ENCODE assay signal across 8 cellular contexts in the genomic region with DNA sequence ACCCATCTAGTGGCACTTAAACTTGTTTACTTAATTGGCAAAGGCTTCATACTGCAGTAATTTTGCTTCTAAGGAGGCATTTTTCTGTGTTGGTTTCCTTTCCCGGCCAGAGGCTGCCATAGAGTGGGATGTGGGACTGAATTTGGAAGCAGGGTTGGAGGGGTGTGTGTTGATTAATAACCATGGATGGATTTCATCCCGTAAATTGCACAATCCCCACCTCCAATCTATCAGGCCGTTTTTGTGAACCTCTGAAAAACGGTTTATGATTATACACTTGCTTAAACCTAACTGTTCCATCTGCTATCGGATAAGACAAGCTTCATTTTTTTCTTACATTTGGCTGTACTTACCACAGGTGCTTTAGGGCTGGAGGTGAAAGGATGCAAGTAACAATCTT. TPM values are rescaled to one million over a fixed set of nuclear protein-coding genes. Genes with fewer than 3 reads are reported as not detected.
A peak's percentile ranks its signal among the peaks of the same experiment; 100 is the strongest.
DNase-seq lines count a peak whose midpoint lies in the region; ATAC-seq and TF ChIP-seq lines count a peak whose summit lies in the region.

No MANE protein-coding gene starts in this region.

- no peak for TF ChIP-seq POLR2A in IMR-90 (IDR thresholded peaks at IDR 0.05; ENCODE audit: low read depth, low read length)

- peaks cover 21 to 66% (median 63%) of the 10 kb centered on the region in 4 donors for H3K4me1 Mint-ChIP-seq in naive thymus-derived CD8-positive, alpha-beta T cell

- no peak overlapping the region for H2AK5ac ChIP-seq in IMR-90 (ENCODE audit: low read depth, low read length)

- H3K27me3 ChIP-seq in BE2C: no peaks in the 10 kb centered on the region
- no peaks in the 10 kb centered on the region for H3K27me3 ChIP-seq in IMR-90 (ENCODE audit: control insufficient read depth, insufficient read depth, low read length)

- H3K27ac Mint-ChIP-seq in naive thymus-derived CD8-positive, alpha-beta T cell: peak overlapping the region in 6 of 10 donors; percentile 93 to 97 (median 95)

- no peak overlapping the region for H3K18ac ChIP-seq in IMR-90 (ENCODE audit: low read depth, low read length)

- H2BK5ac ChIP-seq in IMR-90 (ENCODE audit: low read depth, low read length, poor library complexity, severe bottlenecking): no peak overlapping the region

- no peak overlapping the region for H2AK9ac ChIP-seq in IMR-90 (replicated peaks; ENCODE audit: low read depth, low read length, poor library complexity)

- CTCF ChIA-PET in IMR-90 (lab: Yijun Ruan, JAX): no interaction called here

- peak overlapping the region; percentile 82; the same call in 1 of the 2 replicates for H3K23ac ChIP-seq in IMR-90 (ENCODE audit: low read depth, low read length)

- H3K9me1 ChIP-seq in IMR-90 (ENCODE audit: insufficient read depth, low read length): no peaks in the 10 kb centered on the region

- H3K36me3 Mint-ChIP-seq in naive thymus-derived CD8-positive, alpha-beta T cell: peaks cover 2 to 11% (median 4%) of the 10 kb centered on the region in 3 donors

- H3K36me3 ChIP-seq in BE2C (no peaks in the 10 kb centered on the region; the same call in none of the 2 replicates), IMR-90 (ENCODE audit: control insufficient read depth, insufficient read depth, low read length) (no peaks in the 10 kb centered on the region)

- TF ChIP-seq RAD21 in IMR-90 (IDR thresholded peaks at IDR 0.05; ENCODE audit: low read length): no peak

- peak overlapping the region; percentile 88 for H3K14ac ChIP-seq in IMR-90 (replicated peaks; ENCODE audit: low read depth, low read length)

- no peak for ATAC-seq in IMR-90 (ENCODE audit: low read depth)
- no peak for ATAC-seq in naive thymus-derived CD8-positive, alpha-beta T cell
- ATAC-seq in HG03469 (IDR thresholded peaks at IDR 0.05; ENCODE audit: unreplicated experiment): no peak

- peak overlapping the region; percentile 2; the same call in 1 of the 2 replicates for H3K4ac ChIP-seq in IMR-90 (ENCODE audit: low read depth, low read length)

- peak overlapping the region; percentile 71; the same call in 1 of the 2 replicates for H3K9ac ChIP-seq in IMR-90 (ENCODE audit: low read depth, low read length)

- H2BK15ac ChIP-seq in IMR-90 (ENCODE audit: low read depth, low read length): no peak overlapping the region

- H3K4me3 ChIP-seq in BE2C (ENCODE audit: low read depth, low read length) (peak overlapping the region; percentile 89), IMR-90 (ENCODE audit: insufficient read depth, low read depth, low read length) (peak overlapping the region; percentile 81), choroid plexus epithelial cell (ENCODE audit: low read depth, low read length) (peak overlapping the region; percentile 80)

- DNase-seq in BE2C: no peak
- no peak for DNase-seq in IMR-90
- DNase-seq in choroid plexus epithelial cell (ENCODE audit: low read depth): no peak
- DNase-seq in naive thymus-derived CD8-positive, alpha-beta T cell: no peak
- DNase-seq in HuH-7 (ENCODE audit: low spot score): no peak
- no peak for DNase-seq in NCI-H446 (lab: John Stamatoyannopoulos, UW)
- DNase-seq in KG1 (lab: John Stamatoyannopoulos, UW): no peak

- no peaks in the 10 kb centered on the region for H3K9me3 Mint-ChIP-seq in naive thymus-derived CD8-positive, alpha-beta T cell

- no peak overlapping the region for H2BK20ac ChIP-seq in IMR-90 (ENCODE audit: low read depth, low read length)

- H2AFZ ChIP-seq in IMR-90 (replicated peaks; ENCODE audit: low read length, poor library complexity): no peak overlapping the region

- peak overlapping the region in 1 of 2 experiments; percentile 82; a peak in 2 of 4 replicates for H4K8ac ChIP-seq in IMR-90 (ENCODE audit: low read depth in 2 of 2, low read length in 2 of 2)

- no peak for TF ChIP-seq CTCF in BE2C (IDR thresholded peaks at IDR 0.05; ENCODE audit: low read depth, low read length)
- TF ChIP-seq CTCF in IMR-90 (conservative IDR thresholded peaks at IDR 0.05; ENCODE audit: low read depth, low read length): no peak
- no peak for TF ChIP-seq CTCF in choroid plexus epithelial cell (conservative IDR thresholded peaks at IDR 0.05; ENCODE audit: low read depth, low read length)

- H4K20me1 ChIP-seq in IMR-90 (ENCODE audit: insufficient read depth, low read length): no peaks in the 10 kb centered on the region

- no peak overlapping the region for H4K91ac ChIP-seq in IMR-90 (ENCODE audit: insufficient read depth, low read depth, low read length)

- peak overlapping the region; percentile 17; the same call in 1 of the 2 replicates for H4K5ac ChIP-seq in IMR-90 (ENCODE audit: low read depth, low read length)

- H3K4me2 ChIP-seq in IMR-90 (ENCODE audit: low read depth, low read length): peak overlapping the region; percentile 88

- no TSS peak for BruUV-seq in IMR-90 (replicated peaks; lab: Mats Ljungman, UMichigan)

- H3K9me3 ChIP-seq in BE2C (no peaks in the 10 kb centered on the region), IMR-90 (ENCODE audit: control insufficient read depth, insufficient read depth, low read length) (no peaks in the 10 kb centered on the region)

- no peak overlapping the region; the same call in 1 of the 2 replicates for H3K56ac ChIP-seq in IMR-90 (ENCODE audit: extremely low read depth, insufficient read depth, low read length)

- WGBS in IMR-90 (ENCODE audit: extremely low coverage in 2 of 2, insufficient read length in 1 of 2), 2 experiments: no CpG with 5 or more reads among the region's 5 CpGs

- POLR2A ChIA-PET in IMR-90 (lab: Charles Lee; ENCODE audit: unreplicated experiment): no interaction called here
- POLR2A ChIA-PET in naive thymus-derived CD8-positive, alpha-beta T cell (lab: Charles Lee): interaction anchor here (0.6 to 1.2 kb wide), 2 partner anchors 35 to 101 kb away, joined by 3 to 4 read pairs; a partner anchor contains a TSS

- H3K4me3 Mint-ChIP-seq in naive thymus-derived CD8-positive, alpha-beta T cell: peak overlapping the region; percentile 88 to 99 (median 97)

- H3K79me1 ChIP-seq in IMR-90 (ENCODE audit: low read depth in 1 of 2, low read length in 2 of 2): peaks cover 15 to 71% of the 10 kb centered on the region in 2 experiments

- H2BK120ac ChIP-seq in IMR-90 (ENCODE audit: low read depth, low read length): no peak overlapping the region

- no peaks in the 10 kb centered on the region for H3K27me3 Mint-ChIP-seq in naive thymus-derived CD8-positive, alpha-beta T cell

- dilution Hi-C loops in IMR-90 (cut with HindIII; ENCODE audit: low sequenced_read_pairs, unreplicated experiment): no loop called here

- intact Hi-C loops in IMR-90 (cut with micrococcal nuclease): loop anchor here (10.0 kb wide), 1 partner anchor 108 kb away; no protein-coding TSS in a partner anchor

- in situ Hi-C loops in IMR-90 (cut with MboI; ENCODE audit: low sequenced_read_pairs): no loop called here

- H3K4me1 ChIP-seq in BE2C (no peaks in the 10 kb centered on the region; the same call in 1 of the 2 replicates), IMR-90 (ENCODE audit: control insufficient read depth, insufficient read depth, low read length) (peaks cover 6% of the 10 kb centered on the region; the same call in 1 of the 2 replicates)

- no peak overlapping the region for H3K27ac ChIP-seq in IMR-90 (ENCODE audit: insufficient read depth, low read length)

TF ChIP-seq in IMR-90, 13 proteins besides CTCF, POLR2A, EP300 and RAD21:
- TF ChIP-seq SMC3 (IDR thresholded peaks at IDR 0.05; ENCODE audit: low read depth, low read length) (no peak), RFX5 (IDR thresholded peaks at IDR 0.05; ENCODE audit: low read depth, low read length) (no peak), FOS (IDR thresholded peaks at IDR 0.05; ENCODE audit: low read depth, low read length) (no peak), NFE2L2 (IDR thresholded peaks at IDR 0.05; ENCODE audit: low read depth, low read length) (no peak), CEBPB (IDR thresholded peaks at IDR 0.05; ENCODE audit: low read depth, low read length) (peak; percentile 65)
- TF ChIP-seq, protein P1, sequence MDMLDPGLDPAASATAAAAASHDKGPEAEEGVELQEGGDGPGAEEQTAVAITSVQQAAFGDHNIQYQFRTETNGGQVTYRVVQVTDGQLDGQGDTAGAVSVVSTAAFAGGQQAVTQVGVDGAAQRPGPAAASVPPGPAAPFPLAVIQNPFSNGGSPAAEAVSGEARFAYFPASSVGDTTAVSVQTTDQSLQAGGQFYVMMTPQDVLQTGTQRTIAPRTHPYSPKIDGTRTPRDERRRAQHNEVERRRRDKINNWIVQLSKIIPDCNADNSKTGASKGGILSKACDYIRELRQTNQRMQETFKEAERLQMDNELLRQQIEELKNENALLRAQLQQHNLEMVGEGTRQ (IDR thresholded peaks at IDR 0.05; ENCODE audit: low read depth, low read length): no peak

RNA-seq across cellular contexts. Expression of a gene that starts 1.3 kb away (rescaled TPM):
- polyA plus RNA-seq in BE2C (2012; ENCODE audit: insufficient read depth, insufficient read length, low read depth): 9.2 TPM
- 9.9 and 19.2 TPM in 2 replicates for total RNA-seq in IMR-90 (2012; rRNA removed)
- polyA plus RNA-seq in IMR-90 (2012; rRNA removed): 15.0 and 17.2 TPM in 2 replicates
- polyA plus RNA-seq in IMR-90 (2012; cell fraction: cytosol; rRNA removed): 3.8 and 5.1 TPM in 2 replicates
- 0.62 and 5.5 TPM in 2 replicates for polyA plus RNA-seq in IMR-90 (2012; cell fraction: nucleus; rRNA removed; ENCODE audit: low replicate concordance)
- 1 to 10 TPM; 7.5 to 8.4 TPM for total RNA-seq in naive thymus-derived CD8-positive, alpha-beta T cell
- 10 to 100 TPM in 1 of 3 donors, 1 to 10 TPM in 2; 6.7 to 18.6 (median 9.1) TPM for polyA plus RNA-seq in naive thymus-derived CD8-positive, alpha-beta T cell

RNA-seq across cellular contexts. Expression of a gene that starts 1.6 kb away (rescaled TPM):
- polyA plus RNA-seq in BE2C (2012; ENCODE audit: insufficient read depth, insufficient read length, low read depth): 6.5 TPM
- total RNA-seq in IMR-90 (2012; rRNA removed): 65.5 and 69.9 TPM in 2 replicates
- 21.7 and 28.3 TPM in 2 replicates for polyA plus RNA-seq in IMR-90 (2012; rRNA removed)
- 4.6 and 5.1 TPM in 2 replicates for polyA plus RNA-seq in IMR-90 (2012; cell fraction: cytosol; rRNA removed)
- polyA plus RNA-seq in IMR-90 (2012; cell fraction: nucleus; rRNA removed; ENCODE audit: low replicate concordance): 1.7 and 18.9 TPM in 2 replicates
- total RNA-seq in naive thymus-derived CD8-positive, alpha-beta T cell: 10 to 100 TPM; 12.3 to 14.8 TPM
- polyA plus RNA-seq in naive thymus-derived CD8-positive, alpha-beta T cell: 1 to 10 TPM; 4.5 to 4.9 (median 4.7) TPM
